In genomic region chr16:1323296-1324239, GRCh38 we compare ENCODE assay signal across 1 cellular context.
TF ChIP-seq lines count a peak whose summit lies in the region.

No MANE protein-coding gene starts in this region.

TF ChIP-seq in H1, 55 proteins besides CTCF, POLR2A, EP300 and RAD21:
- TF ChIP-seq BRCA1 (IDR thresholded peaks at IDR 0.05; ENCODE audit: low read depth, low read length) (no peak), BCL11A (IDR thresholded peaks at IDR 0.05; ENCODE audit: low read depth in 2 of 2, low read length in 2 of 2) (no peak), PHF8 (conservative IDR thresholded peaks at IDR 0.05; ENCODE audit: low read depth, low read length) (no peak), ATF2 (IDR thresholded peaks at IDR 0.05; ENCODE audit: low read length) (no peak), KDM4A (IDR thresholded peaks at IDR 0.05; ENCODE audit: low read depth, low read length, severe bottlenecking) (no peak), TCF12 (IDR thresholded peaks at IDR 0.05; ENCODE audit: low read depth, low read length) (no peak), POU5F1 (IDR thresholded peaks at IDR 0.05; ENCODE audit: low read depth, low read length) (no peak), SRF (IDR thresholded peaks at IDR 0.05; ENCODE audit: low read depth, low read length) (no peak)
